ENCODE assay signal across 11 cellular contexts in the genomic region with DNA sequence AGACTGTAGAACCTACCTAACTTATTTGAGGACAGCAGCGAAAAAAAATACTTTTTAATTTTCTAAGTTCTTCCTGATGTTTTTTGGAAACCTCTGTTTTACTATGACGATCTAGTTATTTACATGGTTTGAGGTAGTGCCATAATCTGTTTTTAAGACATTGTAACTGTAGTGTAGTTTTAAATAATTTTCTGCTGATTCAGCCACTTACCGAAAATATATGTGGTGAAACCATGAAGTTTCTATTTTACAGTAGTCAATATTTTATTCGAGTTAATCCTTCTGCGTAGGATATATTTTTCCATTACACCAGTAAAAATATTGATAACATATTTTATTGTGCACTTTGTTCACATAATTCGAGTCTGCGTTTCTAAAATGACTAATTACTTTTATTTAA.
"Had no signal": no experiment of that assay in that cellular context is flagged by ENCODE, and none has a peak within 500 bp of the region (broad histone marks: within the 10 kb centered on the region; RNA-seq: fewer than 3 reads in every experiment).

No MANE protein-coding gene starts in this region.

- H3K4me1 ChIP-seq: colonic mucosa had no signal

- H3K9me3 ChIP-seq: colonic mucosa, lower lobe of right lung, ovary, sigmoid colon had no signal

- H3K36me3 ChIP-seq: colonic mucosa, lower lobe of right lung, ovary, sigmoid colon had no signal

- DNase-seq: activated B cell treated with CpG ODN at 0.5 μM for 24 hours; activated naive CD8-positive, alpha-beta T cell treated with anti-CD3 and anti-CD28 coated beads for 36 hours; central memory CD4-positive, alpha-beta T cell; hypothalamus; immature natural killer cell; lower lobe of right lung; sigmoid colon; stimulated activated CD4-positive, alpha-beta T cell treated with anti-CD3 and anti-CD28 coated beads, Interleukin-1b, Interleukin-23, amount 100 ng/mL, for 48 hours had no signal

- H3K27me3 ChIP-seq: ovary had no signal

- H3K9me3 Mint-ChIP-seq: activated B cell treated with CpG ODN at 0.5 μM for 24 hours; activated naive CD8-positive, alpha-beta T cell treated with anti-CD3 and anti-CD28 coated beads for 36 hours had no signal

- H3K36me3 Mint-ChIP-seq: activated naive CD8-positive, alpha-beta T cell treated with anti-CD3 and anti-CD28 coated beads for 36 hours; brain had no signal

- H3K27ac ChIP-seq: colonic mucosa, lower lobe of right lung, ovary had no signal

- H3K27ac Mint-ChIP-seq: activated B cell treated with CpG ODN at 0.5 μM for 24 hours; activated naive CD8-positive, alpha-beta T cell treated with anti-CD3 and anti-CD28 coated beads for 36 hours; immature natural killer cell had no signal
